ENCODE assay signal across 8 cellular contexts in genomic region chr4:139735381-139736256, GRCh38.
DNase-seq lines count a peak whose midpoint lies in the region; ATAC-seq, FAIRE-seq and TF ChIP-seq lines count a peak whose summit lies in the region.

No MANE protein-coding gene starts in this region.

- H3K27ac Mint-ChIP-seq in stimulated activated memory B cell treated with anti-CD40 and anti-IgM and Interleukin-4, amounts not matched to agents 10 μg/mL and 1 μg/mL and 100 μg/mL, for 72 hours = no peak overlapping the region

- peaks cover 56% of the 10 kb centered on the region for H3K4me1 ChIP-seq in Karpas-422 (ENCODE audit: low read length)
- H3K4me1 ChIP-seq in kidney (ENCODE audit: control insufficient read depth in 1 of 2, insufficient read depth in 1 of 2, low read depth in 1 of 2, low read length in 2 of 2) = peaks cover 10% of the 10 kb centered on the region in 2 donors

- no peaks in the 10 kb centered on the region for H3K36me3 Mint-ChIP-seq in stimulated activated memory B cell treated with anti-CD40 and anti-IgM and Interleukin-4, amounts not matched to agents 10 μg/mL and 1 μg/mL and 100 μg/mL, for 72 hours

- DNase-seq in AG10803 (ENCODE audit: low read depth) (peak; percentile 8), Karpas-422 (peak; percentile 72), bronchial epithelial cell (ENCODE audit: low read depth) (no peak), kidney (peak; percentile 83), glomerular visceral epithelial cell (ENCODE audit: extremely low spot score) (no peak), SW480 (ENCODE audit: low spot score) (no peak)

- H3K4me3 ChIP-seq in AG10803 (ENCODE audit: low read length) (peak overlapping the region; percentile 62), Karpas-422 (ENCODE audit: low read length) (peak overlapping the region; percentile 64), bronchial epithelial cell (ENCODE audit: low read depth, low read length) (peak overlapping the region; percentile 30), kidney (ENCODE audit: low read length in 2 of 2) (peak overlapping the region; percentile 76 to 77)

- ATAC-seq in stimulated activated memory B cell treated with anti-CD40 and anti-IgM and Interleukin-4, amounts not matched to agents 10 μg/mL and 1 μg/mL and 100 μg/mL, for 72 hours = peak; percentile 13
- ATAC-seq in GM21786 (IDR thresholded peaks at IDR 0.05; ENCODE audit: unreplicated experiment) = no peak

- FAIRE-seq in bronchial epithelial cell (lab: Jason Lieb, UNC) (no peak), kidney (lab: Jason Lieb, UNC) (no peak)

- H3K27me3 Mint-ChIP-seq in stimulated activated memory B cell treated with anti-CD40 and anti-IgM and Interleukin-4, amounts not matched to agents 10 μg/mL and 1 μg/mL and 100 μg/mL, for 72 hours = peaks cover 66% of the 10 kb centered on the region

- H2AFZ ChIP-seq in Karpas-422 (ENCODE audit: low read length) = no peak overlapping the region

- H4K20me1 ChIP-seq in Karpas-422 (ENCODE audit: insufficient read depth, low read depth, low read length) = no peaks in the 10 kb centered on the region

- peak overlapping the region; percentile 67 for H3K9ac ChIP-seq in Karpas-422 (ENCODE audit: low read length)
- peak overlapping the region in 1 of 2 donors; percentile 77 for H3K9ac ChIP-seq in kidney (ENCODE audit: low read length in 2 of 2)

- H3K79me2 ChIP-seq in Karpas-422 (ENCODE audit: low read length) = peaks cover 18% of the 10 kb centered on the region

- peak overlapping the region; percentile 68 for H3K4me3 Mint-ChIP-seq in stimulated activated memory B cell treated with anti-CD40 and anti-IgM and Interleukin-4, amounts not matched to agents 10 μg/mL and 1 μg/mL and 100 μg/mL, for 72 hours

- no peaks in the 10 kb centered on the region for H3K9me2 ChIP-seq in Karpas-422 (replicated peaks; ENCODE audit: insufficient read depth, low read length)

- H3K36me3 ChIP-seq in Karpas-422 (ENCODE audit: insufficient read depth, low read length) = no peaks in the 10 kb centered on the region
- H3K36me3 ChIP-seq in bronchial epithelial cell (ENCODE audit: control insufficient read depth, insufficient read depth, low read length) = no peaks in the 10 kb centered on the region
- H3K36me3 ChIP-seq in kidney (ENCODE audit: control insufficient read depth in 1 of 2, insufficient read depth in 2 of 2, low read length in 2 of 2) = no peaks in the 10 kb centered on the region

- no peak for TF ChIP-seq CTCF in AG10803 (conservative IDR thresholded peaks at IDR 0.05; ENCODE audit: low read length)
- no peak for TF ChIP-seq CTCF in bronchial epithelial cell (IDR thresholded peaks at IDR 0.05; ENCODE audit: insufficient read depth, low read length, severe bottlenecking)
- no peak for TF ChIP-seq CTCF in kidney (IDR thresholded peaks at IDR 0.05; ENCODE audit: borderline replicate concordance, extremely low read depth, insufficient read depth)

- H3K4me2 ChIP-seq in Karpas-422 (ENCODE audit: low read depth, low read length, poor library complexity, severe bottlenecking) = peak overlapping the region; percentile 94

- H3K27me3 ChIP-seq in Karpas-422 (ENCODE audit: low read length) (no peaks in the 10 kb centered on the region), bronchial epithelial cell (ENCODE audit: control insufficient read depth, insufficient read depth, low read length) (no peaks in the 10 kb centered on the region)

- H3K9me3 Mint-ChIP-seq in stimulated activated memory B cell treated with anti-CD40 and anti-IgM and Interleukin-4, amounts not matched to agents 10 μg/mL and 1 μg/mL and 100 μg/mL, for 72 hours = no peaks in the 10 kb centered on the region

- H3K9me3 ChIP-seq in Karpas-422 (ENCODE audit: low read length) (no peaks in the 10 kb centered on the region), kidney (ENCODE audit: control insufficient read depth in 1 of 2, low read length in 2 of 2) (no peaks in the 10 kb centered on the region)

- H3K27ac ChIP-seq in Karpas-422 (ENCODE audit: low read length) (peak overlapping the region; percentile 90), kidney (ENCODE audit: low read depth in 2 of 2, low read length in 2 of 2) (peak overlapping the region; percentile 23 to 53)

- peaks cover 19% of the 10 kb centered on the region for H3K4me1 Mint-ChIP-seq in stimulated activated memory B cell treated with anti-CD40 and anti-IgM and Interleukin-4, amounts not matched to agents 10 μg/mL and 1 μg/mL and 100 μg/mL, for 72 hours

- intact Hi-C loops in kidney (cut with DNase I) = loop anchor here (10.0 kb wide), 1 partner anchor 519 kb away; no protein-coding TSS in a partner anchor

Comparison
In these comparisons a context has a peak if more than half of its experiments do, and no peak if none do; other contexts are left out.
1. DNase-seq: peak in AG10803 (single experiment), Karpas-422 (single experiment) and kidney (single experiment); none in bronchial epithelial cell (single experiment), glomerular visceral epithelial cell (single experiment) and SW480 (single experiment).
2. Peak in every context shown above with its lines, with median percentiles within 50 percentile points of each other: H3K4me3 ChIP-seq.